Comparison of ENCODE assay signal across 1 cellular context in genomic region chr16:89576173-89577054, GRCh38.
TF ChIP-seq lines count a peak whose summit lies in the region.

No MANE protein-coding gene starts in this region.

TF ChIP-seq in endothelial cell of umbilical vein, 7 proteins besides CTCF, POLR2A, EP300 and RAD21:
- TF ChIP-seq GATA2 (IDR thresholded peaks at IDR 0.05; ENCODE audit: insufficient read depth, insufficient read length, low read depth, low read length): no peak
- TF ChIP-seq EZH2 (IDR thresholded peaks at IDR 0.05; ENCODE audit: borderline replicate concordance, low read depth, low read length, severe bottlenecking): peak; percentile 63
